Comparison of ENCODE assay signal across 1 cellular context in genomic region chr17:7844292-7845154, GRCh38.
TF ChIP-seq lines count a peak whose summit lies in the region.

No MANE protein-coding gene starts in this region.

TF ChIP-seq in WTC11, 78 proteins besides CTCF, POLR2A, EP300 and RAD21 (continued from another document):
- TF ChIP-seq, protein P1, sequence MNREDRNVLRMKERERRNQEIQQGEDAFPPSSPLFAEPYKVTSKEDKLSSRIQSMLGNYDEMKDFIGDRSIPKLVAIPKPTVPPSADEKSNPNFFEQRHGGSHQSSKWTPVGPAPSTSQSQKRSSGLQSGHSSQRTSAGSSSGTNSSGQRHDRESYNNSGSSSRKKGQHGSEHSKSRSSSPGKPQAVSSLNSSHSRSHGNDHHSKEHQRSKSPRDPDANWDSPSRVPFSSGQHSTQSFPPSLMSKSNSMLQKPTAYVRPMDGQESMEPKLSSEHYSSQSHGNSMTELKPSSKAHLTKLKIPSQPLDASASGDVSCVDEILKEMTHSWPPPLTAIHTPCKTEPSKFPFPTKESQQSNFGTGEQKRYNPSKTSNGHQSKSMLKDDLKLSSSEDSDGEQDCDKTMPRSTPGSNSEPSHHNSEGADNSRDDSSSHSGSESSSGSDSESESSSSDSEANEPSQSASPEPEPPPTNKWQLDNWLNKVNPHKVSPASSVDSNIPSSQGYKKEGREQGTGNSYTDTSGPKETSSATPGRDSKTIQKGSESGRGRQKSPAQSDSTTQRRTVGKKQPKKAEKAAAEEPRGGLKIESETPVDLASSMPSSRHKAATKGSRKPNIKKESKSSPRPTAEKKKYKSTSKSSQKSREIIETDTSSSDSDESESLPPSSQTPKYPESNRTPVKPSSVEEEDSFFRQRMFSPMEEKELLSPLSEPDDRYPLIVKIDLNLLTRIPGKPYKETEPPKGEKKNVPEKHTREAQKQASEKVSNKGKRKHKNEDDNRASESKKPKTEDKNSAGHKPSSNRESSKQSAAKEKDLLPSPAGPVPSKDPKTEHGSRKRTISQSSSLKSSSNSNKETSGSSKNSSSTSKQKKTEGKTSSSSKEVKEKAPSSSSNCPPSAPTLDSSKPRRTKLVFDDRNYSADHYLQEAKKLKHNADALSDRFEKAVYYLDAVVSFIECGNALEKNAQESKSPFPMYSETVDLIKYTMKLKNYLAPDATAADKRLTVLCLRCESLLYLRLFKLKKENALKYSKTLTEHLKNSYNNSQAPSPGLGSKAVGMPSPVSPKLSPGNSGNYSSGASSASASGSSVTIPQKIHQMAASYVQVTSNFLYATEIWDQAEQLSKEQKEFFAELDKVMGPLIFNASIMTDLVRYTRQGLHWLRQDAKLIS (CRISPR knock-in tag; IDR thresholded peaks at IDR 0.05; ENCODE audit: borderline replicate concordance): no peak
- TF ChIP-seq ZBTB21 (CRISPR knock-in tag; IDR thresholded peaks at IDR 0.05; ENCODE audit: borderline replicate concordance) (no peak), FOXK1 (CRISPR knock-in tag; IDR thresholded peaks at IDR 0.05) (peak; percentile 53), SP1 (CRISPR knock-in tag; conservative IDR thresholded peaks at IDR 0.05) (peak; percentile 42; the same call in 1 of the 2 replicates), NFYB (CRISPR knock-in tag; conservative IDR thresholded peaks at IDR 0.05; ENCODE audit: low read depth) (peak; percentile 78), ETV6 (CRISPR knock-in tag; IDR thresholded peaks at IDR 0.05) (0 out of 2 replicates have a peak, but pooled peaks have one; percentile 51), OVOL2 (CRISPR knock-in tag; IDR thresholded peaks at IDR 0.05; ENCODE audit: borderline replicate concordance) (no peak), RELA (CRISPR knock-in tag; IDR thresholded peaks at IDR 0.05; ENCODE audit: borderline replicate concordance) (no peak), ZBTB43 (CRISPR knock-in tag; IDR thresholded peaks at IDR 0.05) (no peak), FOXP4 (CRISPR knock-in tag; IDR thresholded peaks at IDR 0.05) (no peak), JUN (CRISPR knock-in tag; IDR thresholded peaks at IDR 0.05) (no peak), MLX (CRISPR knock-in tag; IDR thresholded peaks at IDR 0.05) (no peak), NFATC4 (CRISPR knock-in tag; IDR thresholded peaks at IDR 0.05) (no peak), CBFB (CRISPR knock-in tag; IDR thresholded peaks at IDR 0.05; ENCODE audit: low read depth) (no peak), SMAD3 (CRISPR knock-in tag; IDR thresholded peaks at IDR 0.05; ENCODE audit: borderline replicate concordance) (no peak)
- TF ChIP-seq, protein P2, sequence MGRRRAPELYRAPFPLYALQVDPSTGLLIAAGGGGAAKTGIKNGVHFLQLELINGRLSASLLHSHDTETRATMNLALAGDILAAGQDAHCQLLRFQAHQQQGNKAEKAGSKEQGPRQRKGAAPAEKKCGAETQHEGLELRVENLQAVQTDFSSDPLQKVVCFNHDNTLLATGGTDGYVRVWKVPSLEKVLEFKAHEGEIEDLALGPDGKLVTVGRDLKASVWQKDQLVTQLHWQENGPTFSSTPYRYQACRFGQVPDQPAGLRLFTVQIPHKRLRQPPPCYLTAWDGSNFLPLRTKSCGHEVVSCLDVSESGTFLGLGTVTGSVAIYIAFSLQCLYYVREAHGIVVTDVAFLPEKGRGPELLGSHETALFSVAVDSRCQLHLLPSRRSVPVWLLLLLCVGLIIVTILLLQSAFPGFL (CRISPR knock-in tag; IDR thresholded peaks at IDR 0.05; ENCODE audit: borderline replicate concordance): no peak
- TF ChIP-seq, protein P3, sequence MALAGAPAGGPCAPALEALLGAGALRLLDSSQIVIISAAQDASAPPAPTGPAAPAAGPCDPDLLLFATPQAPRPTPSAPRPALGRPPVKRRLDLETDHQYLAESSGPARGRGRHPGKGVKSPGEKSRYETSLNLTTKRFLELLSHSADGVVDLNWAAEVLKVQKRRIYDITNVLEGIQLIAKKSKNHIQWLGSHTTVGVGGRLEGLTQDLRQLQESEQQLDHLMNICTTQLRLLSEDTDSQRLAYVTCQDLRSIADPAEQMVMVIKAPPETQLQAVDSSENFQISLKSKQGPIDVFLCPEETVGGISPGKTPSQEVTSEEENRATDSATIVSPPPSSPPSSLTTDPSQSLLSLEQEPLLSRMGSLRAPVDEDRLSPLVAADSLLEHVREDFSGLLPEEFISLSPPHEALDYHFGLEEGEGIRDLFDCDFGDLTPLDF (CRISPR knock-in tag; IDR thresholded peaks at IDR 0.05): no peak
- TF ChIP-seq, protein P4, sequence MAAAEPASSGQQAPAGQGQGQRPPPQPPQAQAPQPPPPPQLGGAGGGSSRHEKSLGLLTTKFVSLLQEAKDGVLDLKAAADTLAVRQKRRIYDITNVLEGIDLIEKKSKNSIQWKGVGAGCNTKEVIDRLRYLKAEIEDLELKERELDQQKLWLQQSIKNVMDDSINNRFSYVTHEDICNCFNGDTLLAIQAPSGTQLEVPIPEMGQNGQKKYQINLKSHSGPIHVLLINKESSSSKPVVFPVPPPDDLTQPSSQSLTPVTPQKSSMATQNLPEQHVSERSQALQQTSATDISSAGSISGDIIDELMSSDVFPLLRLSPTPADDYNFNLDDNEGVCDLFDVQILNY (CRISPR knock-in tag; IDR thresholded peaks at IDR 0.05): no peak
